Comparison of ENCODE assay signal across 28 cellular contexts in the genomic region with DNA sequence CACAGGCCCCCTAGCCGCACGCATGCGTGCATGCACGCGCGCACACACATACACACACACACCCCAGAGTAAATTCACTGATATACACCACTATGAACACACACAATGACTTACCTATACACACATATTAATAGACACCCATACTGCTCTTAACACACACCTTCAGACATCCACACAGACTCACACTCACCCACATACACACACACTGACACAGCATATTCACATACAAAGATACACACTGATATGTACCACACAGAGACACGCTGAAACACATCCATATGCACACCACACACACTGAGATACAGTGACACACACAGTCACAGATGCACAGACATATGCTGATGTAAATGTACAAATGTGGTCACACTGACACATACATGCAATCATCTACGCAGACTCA. TPM values are rescaled to one million over a fixed set of nuclear protein-coding genes. Genes with fewer than 3 reads are reported as not detected.
DNase-seq lines count a peak whose midpoint lies in the region; ATAC-seq and TF ChIP-seq lines count a peak whose summit lies in the region.
"Had no signal": no experiment of that assay in that cellular context is flagged by ENCODE, and none has a peak within 500 bp of the region (broad histone marks: within the 10 kb centered on the region; RNA-seq: fewer than 3 reads in every experiment).

No MANE protein-coding gene starts in this region.

- no peaks in the 10 kb centered on the region for H3K9me3 Mint-ChIP-seq in WTC11
- H3K9me3 Mint-ChIP-seq: CD4-positive, CD25-positive, alpha-beta regulatory T cell had no signal

- intact Hi-C loops in dorsolateral prefrontal cortex (cut with DNase I), result loop anchor here in 1 of 2 donors (10.0 kb wide), 1 partner anchor 110 kb away; a partner anchor contains a TSS

- H3K4me2 ChIP-seq in trophoblast cell (ENCODE audit: low read length), result no peak overlapping the region
- no peak overlapping the region for H3K4me2 ChIP-seq in SK-N-SH
- H3K4me2 ChIP-seq: BLaER1, KMS-11 had no signal

- POLR2A ChIA-PET in WTC11 (lab: Charles Lee), result no interaction called here
- POLR2A ChIA-PET in SK-N-SH (lab: Yijun Ruan, JAX), result no interaction called here

- ATAC-seq in WTC11, result no peak
- ATAC-seq in stimulated activated naive CD8-positive, alpha-beta T cell treated with anti-CD3 and anti-CD28 coated beads, Interleukin-15, Interleukin-2, amounts not matched to agents 100 U/mL and 50 U/mL, for 24 hours, result no peak

- H2BK5ac ChIP-seq in trophoblast cell (ENCODE audit: low read depth, low read length, poor library complexity), result no peak overlapping the region

- H3K9me2 ChIP-seq in SK-N-SH, result no peaks in the 10 kb centered on the region

- H3K4ac ChIP-seq in trophoblast cell (ENCODE audit: low read depth, low read length), result no peak overlapping the region

- no peak overlapping the region for H2AFZ ChIP-seq in trophoblast cell (ENCODE audit: insufficient read depth, low read length, poor library complexity)
- no peak overlapping the region for H2AFZ ChIP-seq in SK-N-SH (ENCODE audit: low read depth)
- H2AFZ ChIP-seq: GM23248 had no signal

- peak overlapping the region in 58 of 59 donors; percentile 55 to 98 (median 91) for H3K27ac ChIP-seq in dorsolateral prefrontal cortex
- no peak overlapping the region for H3K27ac ChIP-seq in trophoblast cell (ENCODE audit: low read depth, low read length)
- no peak overlapping the region for H3K27ac ChIP-seq in SK-N-SH (ENCODE audit: low read depth in 2 of 2, low read length in 1 of 2)
- H3K27ac ChIP-seq: BLaER1, GM23248, KMS-11 had no signal

- H3K9ac ChIP-seq in trophoblast cell (ENCODE audit: low read length), result no peak overlapping the region
- H3K9ac ChIP-seq in SK-N-SH, result no peak overlapping the region
- H3K9ac ChIP-seq: BLaER1, GM23248, KMS-11 had no signal

- DNase-seq in Ammon's horn (ENCODE audit: low spot score) (peak; percentile 19), WTC11 (ENCODE audit: low spot score) (no peak), dorsolateral prefrontal cortex (no peak), trophoblast cell (no peak), SK-N-SH (no peak), HUDEP-2 (lab: John Stamatoyannopoulos, UW; ENCODE audit: unreplicated experiment in 76 of 76) (no peak)
- no peak for DNase-seq in stimulated activated naive CD8-positive, alpha-beta T cell treated with anti-CD3 and anti-CD28 coated beads, Interleukin-15, Interleukin-2, amounts not matched to agents 100 U/mL and 50 U/mL, for 24 hours
- DNase-seq: CD4-positive, CD25-positive, alpha-beta regulatory T cell; DMS153; DND-41; GM23248; IMR-90; MM.1S; NCI-H1048; NCI-H1417; NCI-H1694; NCI-H2029 treated with DMSO at 0.1 percent for 48 hours; NCI-H226; NCI-H510A; NCI-H69; RPMI8226; SHP77 had no signal

- no peaks in the 10 kb centered on the region for H3K79me1 ChIP-seq in trophoblast cell (ENCODE audit: low read length)

- H3K23ac ChIP-seq in trophoblast cell (ENCODE audit: low read length), result peak overlapping the region; percentile 62

- H4K91ac ChIP-seq in trophoblast cell (ENCODE audit: low read depth, low read length), result no peak overlapping the region

- H3K79me2 ChIP-seq in trophoblast cell (ENCODE audit: control insufficient read depth, insufficient read depth, low read length, poor library complexity) (no peaks in the 10 kb centered on the region), SK-N-SH (ENCODE audit: insufficient read depth) (no peaks in the 10 kb centered on the region)

- H2BK12ac ChIP-seq in trophoblast cell (ENCODE audit: low read length), result no peak overlapping the region

- no peaks in the 10 kb centered on the region for H3K36me3 ChIP-seq in trophoblast cell (ENCODE audit: control insufficient read depth in 1 of 2, insufficient read depth in 2 of 2, low read length in 2 of 2)
- H3K36me3 ChIP-seq in SK-N-SH (replicated peaks in 1 of 2; ENCODE audit: control insufficient read depth in 1 of 2, insufficient read depth in 2 of 2, low read length in 1 of 2), result no peaks in the 10 kb centered on the region
- H3K36me3 ChIP-seq: BLaER1 had no signal

- H3K4me1 Mint-ChIP-seq in WTC11, result peaks cover 4% of the 10 kb centered on the region
- H3K4me1 Mint-ChIP-seq: CD4-positive, CD25-positive, alpha-beta regulatory T cell had no signal

- no peak for TF ChIP-seq RAD21 in SK-N-SH (IDR thresholded peaks at IDR 0.05; ENCODE audit: low read length)

- no peak for TF ChIP-seq CTCF in WTC11 (IDR thresholded peaks at IDR 0.05)
- no peak for TF ChIP-seq CTCF in dorsolateral prefrontal cortex (IDR thresholded peaks at IDR 0.05 in 54 of 56, conservative IDR thresholded peaks at IDR 0.05 in 2 of 56; ENCODE audit: low read depth in 1 of 56, partially characterized antibody in 56 of 56)
- no peak for TF ChIP-seq CTCF in SK-N-SH (IDR thresholded peaks at IDR 0.05)

- no peaks in the 10 kb centered on the region for H3F3A ChIP-seq in SK-N-SH (replicated peaks; ENCODE audit: insufficient read depth)

- peak overlapping the region in 40 of 59 donors; percentile 35 to 68 (median 52) for H3K4me3 ChIP-seq in dorsolateral prefrontal cortex
- H3K4me3 ChIP-seq in trophoblast cell (ENCODE audit: low read depth, low read length), result no peak overlapping the region
- no peak overlapping the region for H3K4me3 ChIP-seq in SK-N-SH (ENCODE audit: low read depth in 2 of 2, low read length in 1 of 2)
- H3K4me3 ChIP-seq: BLaER1, GM23248 had no signal

- CTCF ChIA-PET in WTC11 (lab: Charles Lee) (interaction anchor here (1.4 kb wide), 1 partner anchor 26 kb away, joined by 6 read pairs; no protein-coding TSS in a partner anchor), SK-N-SH (lab: Yijun Ruan, JAX) (no interaction called here)

- H3K27me3 ChIP-seq in dorsolateral prefrontal cortex (no peaks in the 10 kb centered on the region), trophoblast cell (ENCODE audit: insufficient read depth, low read length) (no peaks in the 10 kb centered on the region), SK-N-SH (ENCODE audit: insufficient read depth) (no peaks in the 10 kb centered on the region)
- H3K27me3 ChIP-seq: BLaER1 had no signal

- no peak overlapping the region for H3K14ac ChIP-seq in trophoblast cell (ENCODE audit: low read length)

- H4K12ac ChIP-seq in trophoblast cell (ENCODE audit: low read depth, low read length), result no peak overlapping the region

- TF ChIP-seq EP300 in SK-N-SH (IDR thresholded peaks at IDR 0.05; ENCODE audit: borderline replicate concordance in 1 of 2, low read depth in 1 of 2, low read length in 1 of 2), result no peak

- no peak overlapping the region for H3K18ac ChIP-seq in trophoblast cell (ENCODE audit: low read length)

- no peaks in the 10 kb centered on the region for H3K36me3 Mint-ChIP-seq in WTC11
- H3K36me3 Mint-ChIP-seq: CD4-positive, CD25-positive, alpha-beta regulatory T cell had no signal

- no peaks in the 10 kb centered on the region for H3K9me3 ChIP-seq in trophoblast cell (ENCODE audit: insufficient read depth, low read depth, low read length)
- H3K9me3 ChIP-seq in SK-N-SH, result no peaks in the 10 kb centered on the region
- H3K9me3 ChIP-seq: BLaER1 had no signal

- WGBS in trophoblast cell (ENCODE audit: extremely low coverage, insufficient coverage, insufficient read length), result no CpG with 5 or more reads among the region's 8 CpGs
- WGBS in SK-N-SH (ENCODE audit: low lambda C conversion rate), result 94% methylated on average over 8 of the region's 8 CpGs

- no peak overlapping the region for H3K4me3 Mint-ChIP-seq in WTC11
- H3K4me3 Mint-ChIP-seq: CD4-positive, CD25-positive, alpha-beta regulatory T cell had no signal

- H4K8ac ChIP-seq in trophoblast cell (ENCODE audit: low read depth, low read length), result no peak overlapping the region

- H4K20me1 ChIP-seq in SK-N-SH (ENCODE audit: insufficient read depth), result no peaks in the 10 kb centered on the region
- H4K20me1 ChIP-seq: BLaER1 had no signal

- peak overlapping the region; percentile 14; the same call in 1 of the 2 replicates for H3K27ac Mint-ChIP-seq in WTC11

- H2AK5ac ChIP-seq in trophoblast cell (ENCODE audit: low read length), result no peak overlapping the region

- H3K4me1 ChIP-seq in trophoblast cell (ENCODE audit: control insufficient read depth in 1 of 2, insufficient read depth in 2 of 2, low read length in 2 of 2), result no peaks in the 10 kb centered on the region
- peaks cover 0 to 3% of the 10 kb centered on the region in 2 experiments; a peak in 1 of 4 replicates for H3K4me1 ChIP-seq in SK-N-SH (ENCODE audit: control insufficient read depth in 1 of 2, insufficient read depth in 2 of 2, low read depth in 1 of 2, low read length in 1 of 2)
- H3K4me1 ChIP-seq: BLaER1 had no signal

- H3K27me3 Mint-ChIP-seq in WTC11 (ENCODE audit: low read depth), result no peaks in the 10 kb centered on the region
- H3K27me3 Mint-ChIP-seq: CD4-positive, CD25-positive, alpha-beta regulatory T cell had no signal

- no peak overlapping the region for H2BK120ac ChIP-seq in trophoblast cell (ENCODE audit: insufficient read depth, low read length, poor library complexity)

TF ChIP-seq in WTC11, 78 proteins besides CTCF, POLR2A, EP300 and RAD21 (continues in another document):
- TF ChIP-seq CBFB (CRISPR knock-in tag; IDR thresholded peaks at IDR 0.05; ENCODE audit: low read depth) (no peak), MXD4 (CRISPR knock-in tag; IDR thresholded peaks at IDR 0.05; ENCODE audit: borderline replicate concordance) (no peak), SMAD4 (CRISPR knock-in tag; IDR thresholded peaks at IDR 0.05) (no peak)

TF ChIP-seq in SK-N-SH, 30 proteins besides CTCF, POLR2A, EP300 and RAD21 (continues in another document):
- no peak for TF ChIP-seq JUND (IDR thresholded peaks at IDR 0.05)
- TF ChIP-seq TEAD4 (IDR thresholded peaks at IDR 0.05; ENCODE audit: borderline replicate concordance, insufficient read depth), result no peak

RNA-seq across cellular contexts. Expression of a gene that starts 5.6 kb away (rescaled TPM):
- total RNA-seq in WTC11 (2021) (0.74 to 1.2 TPM (median 0.99 TPM) in 3 replicates), dorsolateral prefrontal cortex (10 to 100 TPM in 89 of 120 experiments, 1 to 10 TPM in 31; 1.9 to 69.2 (median 14.7) TPM)
- polyA plus RNA-seq in trophoblast cell (2013), result 0.56 and 0.61 TPM in 2 replicates
- 0.21 and 0.57 TPM in 2 replicates for polyA plus RNA-seq in SK-N-SH (2012; rRNA removed)
- polyA plus RNA-seq in SK-N-SH (2012; cell fraction: cytosol; rRNA removed), result 0.09 and 0.13 TPM in 2 replicates
- 3.6 and 5.6 TPM in 2 replicates for polyA plus RNA-seq in SK-N-SH (2012; cell fraction: nucleus; rRNA removed)
- total RNA-seq: A172, GM23248, H7, HT1080, SK-MEL-5 had no signal
- polyA plus RNA-seq: CD4-positive, CD25-positive, alpha-beta regulatory T cell; GM23248 had no signal

RNA-seq across cellular contexts. Expression of a gene that starts 26.3 kb away (rescaled TPM):
- total RNA-seq in WTC11 (2021) (26.0 to 29.1 TPM (median 27.5 TPM) in 3 replicates), dorsolateral prefrontal cortex (10 to 100 TPM; 16.3 to 36.7 (median 24.2) TPM)
- 25.9 and 30.1 TPM in 2 replicates for polyA plus RNA-seq in trophoblast cell (2013)
- polyA plus RNA-seq in SK-N-SH (2012; rRNA removed), result 34.0 and 42.4 TPM in 2 replicates
- polyA plus RNA-seq in SK-N-SH (2012; cell fraction: cytosol; rRNA removed), result 35.9 and 38.3 TPM in 2 replicates
- 13.9 and 19.1 TPM in 2 replicates for polyA plus RNA-seq in SK-N-SH (2012; cell fraction: nucleus; rRNA removed)

RNA-seq across cellular contexts. Expression of a gene that starts 57.0 kb away (rescaled TPM):
- 28.3 to 28.7 TPM (median 28.3 TPM) in 3 replicates for total RNA-seq in WTC11 (2021)
- 10 to 100 TPM; 15.5 to 63.9 (median 41.9) TPM for total RNA-seq in dorsolateral prefrontal cortex
- 3.3 and 3.7 TPM in 2 replicates for polyA plus RNA-seq in trophoblast cell (2013)
- polyA plus RNA-seq in SK-N-SH (2012; rRNA removed), result 8.9 and 14.5 TPM in 2 replicates
- polyA plus RNA-seq in SK-N-SH (2012; cell fraction: cytosol; rRNA removed), result 1.8 and 2.7 TPM in 2 replicates
- 112 and 128 TPM in 2 replicates for polyA plus RNA-seq in SK-N-SH (2012; cell fraction: nucleus; rRNA removed)
- total RNA-seq: HT1080 had no signal

Comparison
In these comparisons a context has a peak if more than half of its experiments do, and no peak if none do; other contexts are left out.
1. H3K27ac ChIP-seq: peak in dorsolateral prefrontal cortex (58 of 59); none in trophoblast cell (single experiment) and SK-N-SH (0 of 2).
2. H3K4me3 ChIP-seq: peak in dorsolateral prefrontal cortex (40 of 59); none in trophoblast cell (single experiment) and SK-N-SH (0 of 2).